14 cellular contexts compared by ENCODE assay signal in the genomic region with DNA sequence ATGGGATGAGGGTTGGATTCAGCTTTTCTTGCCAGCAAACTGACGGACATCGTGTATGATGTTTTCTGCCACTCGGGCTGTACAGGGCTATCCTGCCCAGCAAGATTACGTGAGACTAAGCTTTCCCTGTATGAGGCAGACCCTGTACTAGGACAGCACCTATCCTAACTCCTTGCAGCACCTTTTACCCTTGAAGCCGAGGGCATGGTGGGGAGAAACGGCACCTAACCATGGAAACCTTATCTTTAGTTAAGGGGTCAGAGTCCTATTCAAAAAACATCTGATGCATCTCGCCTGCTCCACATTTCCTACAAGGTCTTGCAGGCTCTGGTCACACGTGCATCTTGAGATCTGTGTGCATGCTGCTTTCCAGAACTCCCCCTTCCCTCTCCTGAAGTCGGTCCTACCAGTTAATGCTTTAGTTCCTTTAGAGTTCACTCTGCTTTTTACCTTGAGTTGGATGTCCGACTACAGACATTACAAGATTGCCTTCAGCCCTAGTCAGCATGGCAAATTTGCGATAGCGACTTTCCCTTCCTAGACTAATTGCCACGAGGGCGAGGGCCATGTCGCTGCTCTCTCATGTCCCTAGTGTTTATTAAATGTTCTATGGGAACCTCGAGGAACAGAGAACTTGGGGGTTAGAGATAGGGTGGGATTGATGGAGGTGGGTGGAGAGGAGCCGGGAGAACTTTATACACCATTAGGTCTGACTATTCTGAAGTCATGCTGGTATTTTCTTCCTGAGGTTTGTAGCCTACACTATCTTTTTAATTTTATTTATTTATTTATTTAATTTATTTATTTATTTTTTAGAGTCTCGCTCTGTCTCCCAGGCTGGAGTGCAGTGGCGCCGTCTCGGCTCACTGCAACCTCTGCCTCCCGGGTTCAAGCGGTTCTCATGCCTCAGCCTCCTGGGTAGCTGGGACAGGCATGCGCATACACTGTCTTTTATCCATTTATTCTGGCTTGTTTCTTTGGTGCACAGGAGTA. TPM values are rescaled to one million over a fixed set of nuclear protein-coding genes. Genes with fewer than 3 reads are reported as not detected.
DNase-seq lines count a peak whose midpoint lies in the region; ATAC-seq, FAIRE-seq and TF ChIP-seq lines count a peak whose summit lies in the region.
"Had no signal": no experiment of that assay in that cellular context is flagged by ENCODE, and none has a peak within 500 bp of the region (broad histone marks: within the 10 kb centered on the region; RNA-seq: fewer than 3 reads in every experiment).

No MANE protein-coding gene starts in this region.

- no peak overlapping the region for H3K9ac ChIP-seq in HepG2 (ENCODE audit: insufficient read depth, low read depth, low read length)

- FAIRE-seq in HepG2 (lab: Jason Lieb, UNC), result no peak

- H3K4me3 ChIP-seq in GM23338 (no peak overlapping the region), Panc1 (ENCODE audit: low read depth in 2 of 2, low read length in 2 of 2) (no peak overlapping the region), HepG2 (replicated peaks in 1 of 3; ENCODE audit: insufficient read depth in 1 of 3, low read depth in 2 of 3, low read length in 3 of 3) (no peak overlapping the region)
- H3K4me3 ChIP-seq: transverse colon had no signal

- peak; percentile 26 to 66; a peak in 2 of 4 replicates for TF ChIP-seq POLR2A in HepG2 (IDR thresholded peaks at IDR 0.05; ENCODE audit: insufficient read depth in 1 of 2, low read depth in 2 of 2, low read length in 2 of 2)

- TF ChIP-seq EP300 in HepG2 (IDR thresholded peaks at IDR 0.05; ENCODE audit: low read depth in 2 of 2, low read length in 2 of 2) (no peak), HepG2 (CRISPR knock-in tag; IDR thresholded peaks at IDR 0.05; ENCODE audit: borderline replicate concordance) (no peak)

- H4K20me1 ChIP-seq in GM23338 (replicated peaks; ENCODE audit: insufficient read depth), result peaks cover 43% of the 10 kb centered on the region
- H4K20me1 ChIP-seq in HepG2 (ENCODE audit: insufficient read depth, low read length), result peaks cover 23% of the 10 kb centered on the region

- H3F3A ChIP-seq in GM23338 (replicated peaks; ENCODE audit: low read depth), result peaks cover 51% of the 10 kb centered on the region

- H3K9me2 ChIP-seq in GM23338 (ENCODE audit: insufficient read depth), result no peaks in the 10 kb centered on the region

- TF ChIP-seq RAD21 in HepG2 (CRISPR knock-in tag; IDR thresholded peaks at IDR 0.05), result no peak

- peaks cover 43% of the 10 kb centered on the region for H3K36me3 Mint-ChIP-seq in GM23338 (ENCODE audit: low read depth)

- H3K9me3 Mint-ChIP-seq in GM23338, result no peaks in the 10 kb centered on the region; the same call in 1 of the 3 replicates

- ATAC-seq in GM23338 (peak; percentile 24), Panc1 (peak; percentile 71), HepG2 (peak; percentile 34), HG02938 (IDR thresholded peaks at IDR 0.05; ENCODE audit: unreplicated experiment) (no peak)

- H2AFZ ChIP-seq in GM23338 (no peak overlapping the region), HepG2 (ENCODE audit: low read length) (no peak overlapping the region)

- peaks cover 18% of the 10 kb centered on the region for H3K27me3 Mint-ChIP-seq in GM23338 (ENCODE audit: insufficient read depth, low read depth, poor library complexity)

- H3K36me3 ChIP-seq in GM23338 (ENCODE audit: insufficient read depth), result peaks cover 39% of the 10 kb centered on the region
- H3K36me3 ChIP-seq in Panc1 (ENCODE audit: control insufficient read depth, insufficient read depth, low read length), result peaks cover 29% of the 10 kb centered on the region
- peaks cover 11 to 37% of the 10 kb centered on the region in 2 experiments for H3K36me3 ChIP-seq in HepG2 (replicated peaks in 1 of 2; ENCODE audit: control insufficient read depth in 1 of 2, insufficient read depth in 2 of 2, low read length in 2 of 2)

- POLR2A ChIA-PET in Panc1 (lab: Charles Lee), result no interaction called here
- POLR2A ChIA-PET in HepG2 (lab: Yijun Ruan, JAX), result interaction anchor here (0.8 to 1.4 kb wide), 2 partner anchors 22 to 53 kb away, joined by 3 read pairs; no protein-coding TSS in a partner anchor

- no TSS peak for BruUV-seq in Panc1 (replicated peaks; lab: Mats Ljungman, UMichigan)
- BruUV-seq in HepG2 (replicated peaks; lab: Mats Ljungman, UMichigan), result no TSS peak

- H3K4me1 Mint-ChIP-seq in GM23338, result peaks cover 47% of the 10 kb centered on the region

- in situ Hi-C loops in Panc1 (cut with HindIII; ENCODE audit: low pct_unique_long_range_greater_than_20kb, low sequenced_read_pairs) (no loop called here), HepG2 (cut with HindIII; ENCODE audit: extremely low pct_ligation_motif_present, low pct_unique_long_range_greater_than_20kb) (no loop called here)

- H3K4me3 Mint-ChIP-seq in GM23338, result no peak overlapping the region

- CTCF ChIA-PET in Panc1 (lab: Charles Lee), result interaction anchor here (0.7 kb wide), 1 partner anchor 36 kb away, joined by 3 read pairs; no protein-coding TSS in a partner anchor
- CTCF ChIA-PET in HepG2 (lab: Yijun Ruan, JAX; ENCODE audit: low intra/inter-chr PET ratio, low total read pairs), result no interaction called here

- no peaks in the 10 kb centered on the region for H3K27me3 ChIP-seq in GM23338 (ENCODE audit: insufficient read depth)
- H3K27me3 ChIP-seq in Panc1 (ENCODE audit: control insufficient read depth, insufficient read depth, low read length), result no peaks in the 10 kb centered on the region
- H3K27me3 ChIP-seq in HepG2 (ENCODE audit: control insufficient read depth in 1 of 2, insufficient read depth in 2 of 2, low read length in 2 of 2), result peaks cover 1 to 9% of the 10 kb centered on the region in 2 experiments; a peak in 2 of 5 replicates
- H3K27me3 ChIP-seq: transverse colon had no signal

- H3K27ac Mint-ChIP-seq in GM23338, result no peak overlapping the region

- H3K4me2 ChIP-seq in GM23338 (no peak overlapping the region), HepG2 (ENCODE audit: low read depth, low read length) (no peak overlapping the region)

- intact Hi-C loops in Panc1 (cut with micrococcal nuclease; ENCODE audit: unreplicated experiment) (no loop called here), HepG2 (cut with micrococcal nuclease; ENCODE audit: unreplicated experiment) (no loop called here)

- H3K27ac ChIP-seq in GM23338 (ENCODE audit: low read depth) (peak overlapping the region; percentile 90), Panc1 (ENCODE audit: low read length) (no peak overlapping the region), HepG2 (ENCODE audit: extremely low read length, insufficient read depth, low read length) (no peak overlapping the region), substantia nigra (ENCODE audit: low read depth, low read length, poor library complexity, severe bottlenecking) (no peak overlapping the region)
- H3K27ac ChIP-seq: neutrophil had no signal

- 60% methylated on average over 24 of the region's 24 CpGs for WGBS in HepG2 (ENCODE audit: low lambda C conversion rate)

- H3K9me3 ChIP-seq in Panc1 (ENCODE audit: control insufficient read depth, insufficient read depth, low read depth, low read length), result no peaks in the 10 kb centered on the region
- no peaks in the 10 kb centered on the region for H3K9me3 ChIP-seq in HepG2 (ENCODE audit: low read length)
- H3K9me3 ChIP-seq: neutrophil, transverse colon had no signal

- H3K79me2 ChIP-seq in GM23338 (replicated peaks; ENCODE audit: insufficient read depth), result peaks cover 21% of the 10 kb centered on the region
- H3K79me2 ChIP-seq in HepG2 (ENCODE audit: insufficient read depth, low read length), result peaks cover 10% of the 10 kb centered on the region

- peaks cover 33% of the 10 kb centered on the region for H3K4me1 ChIP-seq in GM23338 (ENCODE audit: insufficient read depth)
- peaks cover 37% of the 10 kb centered on the region for H3K4me1 ChIP-seq in Panc1 (ENCODE audit: control insufficient read depth, insufficient read depth, low read length)
- peaks cover 68% of the 10 kb centered on the region for H3K4me1 ChIP-seq in HepG2 (ENCODE audit: insufficient read depth, low read length)

- TF ChIP-seq CTCF in GM23338 (conservative IDR thresholded peaks at IDR 0.05; ENCODE audit: low read depth in 2 of 2), result no peak
- TF ChIP-seq CTCF in Panc1 (IDR thresholded peaks at IDR 0.05), result no peak
- no peak for TF ChIP-seq CTCF in HepG2 (CRISPR knock-in tag; IDR thresholded peaks at IDR 0.05)

- DNase-seq in DMS114 treated with DMSO at 0.1 percent for 48 hours (lab: John Stamatoyannopoulos, UW; ENCODE audit: unreplicated experiment) (peak; percentile 24), GM23338 (ENCODE audit: low spot score) (peak; percentile 19), Panc1 (ENCODE audit: low read depth, low spot score) (no peak), HepG2 (ENCODE audit: low spot score) (no peak), substantia nigra (lab: John Stamatoyannopoulos, UW) (no peak), NCI-H446 (lab: John Stamatoyannopoulos, UW) (no peak)
- no peak for DNase-seq in activated CD4-positive, alpha-beta T cell treated with anti-CD3 and anti-CD28 coated beads for 1 hour
- DNase-seq: activated gamma-delta T cell treated with Interleukin-2 at 50 U/mL for 16 hours; hippocampal formation; NCI-H2029 treated with DMSO at 0.1 percent for 48 hours; stimulated activated CD4-positive, alpha-beta T cell treated with anti-CD3 and anti-CD28 coated beads, Interleukin-4, amount 100 ng/mL, for 24 hours had no signal

RNA-seq across cellular contexts. Expression of gene RAN, which starts 6.6 kb away (rescaled TPM):
- 855 and 976 TPM in 2 replicates for total RNA-seq in GM23338 (2014; rRNA removed; shearing (Covaris generic))
- polyA plus RNA-seq in GM23338 (2016; fragmentation: Nextera tagmentation; extraction: Ambion mirVana), result 2,114 and 2,289 TPM in 2 replicates
- 1,193 TPM for total RNA-seq in Panc1 (2021; ENCODE audit: unreplicated experiment)
- 933 TPM for polyA plus RNA-seq in Panc1 (2012; ENCODE audit: insufficient read length)
- 1,630 and 2,526 TPM in 2 replicates for total RNA-seq in HepG2 (2016; rRNA removed; fragmentation: Illumina TruSeq; extraction: Trizol)
- 453 and 456 TPM in 2 replicates for total RNA-seq in HepG2 (2016; cell fraction: cytosol; rRNA removed; fragmentation: Illumina TruSeq; extraction: Trizol; ENCODE audit: low read depth)
- total RNA-seq in HepG2 (2016; cell fraction: insoluble cytoplasmic fraction; rRNA removed; fragmentation: Illumina TruSeq; extraction: Trizol), result 1,637 and 2,557 TPM in 2 replicates
- total RNA-seq in HepG2 (2016; cell fraction: membrane; rRNA removed; fragmentation: Illumina TruSeq; extraction: Trizol), result 837 and 870 TPM in 2 replicates
- total RNA-seq in HepG2 (2016; cell fraction: nucleus; rRNA removed; fragmentation: Illumina TruSeq; extraction: Trizol), result 527 and 560 TPM in 2 replicates
- polyA plus RNA-seq in HepG2 (2011; rRNA removed), result 996 and 1,335 TPM in 2 replicates
- polyA plus RNA-seq in HepG2 (2011; cell fraction: cytosol; rRNA removed), result 979 and 1,087 TPM in 2 replicates
- polyA plus RNA-seq in HepG2 (2011; cell fraction: nucleus; rRNA removed), result 385 and 550 TPM in 2 replicates
- polyA plus RNA-seq in HepG2 (2012), result 1,088 and 1,104 TPM in 2 replicates
- polyA plus RNA-seq in HepG2 (2016; cell fraction: cytosol; fragmentation: Illumina TruSeq; extraction: Trizol; ENCODE audit: low read depth), result 580 and 585 TPM in 2 replicates
- polyA plus RNA-seq in HepG2 (2016; cell fraction: insoluble cytoplasmic fraction; fragmentation: Illumina TruSeq; extraction: Trizol; ENCODE audit: low read depth), result 2,503 and 2,588 TPM in 2 replicates
- 756 and 768 TPM in 2 replicates for polyA plus RNA-seq in HepG2 (2016; cell fraction: membrane; fragmentation: Illumina TruSeq; extraction: Trizol; ENCODE audit: low read depth)
- 908 and 932 TPM in 2 replicates for polyA plus RNA-seq in HepG2 (2016; cell fraction: nucleus; fragmentation: Illumina TruSeq; extraction: Trizol; ENCODE audit: insufficient read depth, low read depth)
- polyA minus RNA-seq in HepG2 (2011; rRNA and poly(A)+ RNA removed; ENCODE audit: low replicate concordance), result 405 and 954 TPM in 2 replicates
- 424 and 441 TPM in 2 replicates for polyA minus RNA-seq in HepG2 (2011; cell fraction: cytosol; rRNA and poly(A)+ RNA removed)
- polyA minus RNA-seq in HepG2 (2011; cell fraction: nucleus; rRNA and poly(A)+ RNA removed), result 138 and 202 TPM in 2 replicates

RNA-seq across cellular contexts. Expression of gene STX2, which starts 39.4 kb away (rescaled TPM):
- 23.9 and 35.4 TPM in 2 replicates for total RNA-seq in GM23338 (2014; rRNA removed; shearing (Covaris generic))
- polyA plus RNA-seq in GM23338 (2016; fragmentation: Nextera tagmentation; extraction: Ambion mirVana), result 16.4 and 17.7 TPM in 2 replicates
- total RNA-seq in Panc1 (2021; ENCODE audit: unreplicated experiment), result 34.0 TPM
- polyA plus RNA-seq in Panc1 (2012; ENCODE audit: insufficient read length), result 21.7 TPM
- total RNA-seq in HepG2 (2016; rRNA removed; fragmentation: Illumina TruSeq; extraction: Trizol), result 12.4 and 13.4 TPM in 2 replicates
- 10.3 and 12.4 TPM in 2 replicates for total RNA-seq in HepG2 (2016; cell fraction: cytosol; rRNA removed; fragmentation: Illumina TruSeq; extraction: Trizol; ENCODE audit: low read depth)
- total RNA-seq in HepG2 (2016; cell fraction: insoluble cytoplasmic fraction; rRNA removed; fragmentation: Illumina TruSeq; extraction: Trizol), result 11.7 and 13.3 TPM in 2 replicates
- total RNA-seq in HepG2 (2016; cell fraction: membrane; rRNA removed; fragmentation: Illumina TruSeq; extraction: Trizol), result 17.4 and 19.2 TPM in 2 replicates
- total RNA-seq in HepG2 (2016; cell fraction: nucleus; rRNA removed; fragmentation: Illumina TruSeq; extraction: Trizol), result 9.3 and 11.7 TPM in 2 replicates
- polyA plus RNA-seq in HepG2 (2011; rRNA removed), result 22.8 and 25.1 TPM in 2 replicates
- polyA plus RNA-seq in HepG2 (2011; cell fraction: cytosol; rRNA removed), result 9.8 and 15.2 TPM in 2 replicates
- 35.1 and 44.2 TPM in 2 replicates for polyA plus RNA-seq in HepG2 (2011; cell fraction: nucleus; rRNA removed)
- 13.4 and 16.2 TPM in 2 replicates for polyA plus RNA-seq in HepG2 (2012)
- 8.3 and 10.5 TPM in 2 replicates for polyA plus RNA-seq in HepG2 (2016; cell fraction: cytosol; fragmentation: Illumina TruSeq; extraction: Trizol; ENCODE audit: low read depth)
- 13.2 and 13.7 TPM in 2 replicates for polyA plus RNA-seq in HepG2 (2016; cell fraction: insoluble cytoplasmic fraction; fragmentation: Illumina TruSeq; extraction: Trizol; ENCODE audit: low read depth)
- 14.0 and 15.0 TPM in 2 replicates for polyA plus RNA-seq in HepG2 (2016; cell fraction: membrane; fragmentation: Illumina TruSeq; extraction: Trizol; ENCODE audit: low read depth)
- 18.7 and 22.3 TPM in 2 replicates for polyA plus RNA-seq in HepG2 (2016; cell fraction: nucleus; fragmentation: Illumina TruSeq; extraction: Trizol; ENCODE audit: insufficient read depth, low read depth)
- 8.4 and 9.4 TPM in 2 replicates for polyA minus RNA-seq in HepG2 (2011; rRNA and poly(A)+ RNA removed; ENCODE audit: low replicate concordance)
- 7.5 and 8.7 TPM in 2 replicates for polyA minus RNA-seq in HepG2 (2011; cell fraction: cytosol; rRNA and poly(A)+ RNA removed)
- polyA minus RNA-seq in HepG2 (2011; cell fraction: nucleus; rRNA and poly(A)+ RNA removed), result 19.6 and 26.2 TPM in 2 replicates

Comparison
In these comparisons a context has a peak if more than half of its experiments do, and no peak if none do; other contexts are left out.
1. DNase-seq: peak in DMS114 treated with DMSO at 0.1 percent for 48 hours (single experiment) and GM23338 (single experiment); none in Panc1 (single experiment), HepG2 (single experiment), substantia nigra (0 of 49), activated CD4-positive, alpha-beta T cell treated with anti-CD3 and anti-CD28 coated beads for 1 hour (single experiment) and NCI-H446 (0 of 2).